In genomic region chr19:626580-626979, GRCh38 we compare ENCODE assay signal across 1 cellular context. TPM values are rescaled to one million over a fixed set of nuclear protein-coding genes. Genes with fewer than 3 reads are reported as not detected.
"Had no signal": no experiment of that assay in that cellular context is flagged by ENCODE, and none has a peak within 500 bp of the region (broad histone marks: within the 10 kb centered on the region; RNA-seq: fewer than 3 reads in every experiment).

No MANE protein-coding gene starts in this region.

RNA-seq across cellular contexts. Expression of gene FGF22, which starts 13.1 kb away (rescaled TPM):
- polyA plus RNA-seq: IgD-negative memory B cell had no signal

RNA-seq across cellular contexts. Expression of gene HCN2, which starts 36.9 kb away (rescaled TPM):
- polyA plus RNA-seq: IgD-negative memory B cell had no signal
